14 cellular contexts compared by ENCODE assay signal in genomic region chr12:26062566-26062965, GRCh38.
DNase-seq lines count a peak whose midpoint lies in the region; ATAC-seq and TF ChIP-seq lines count a peak whose summit lies in the region.
"Had no signal": no experiment of that assay in that cellular context is flagged by ENCODE, and none has a peak within 500 bp of the region (broad histone marks: within the 10 kb centered on the region; RNA-seq: fewer than 3 reads in every experiment).

No MANE protein-coding gene starts in this region.

- no peaks in the 10 kb centered on the region for H3K79me2 ChIP-seq in mesendoderm (ENCODE audit: control insufficient read depth, insufficient read depth, low read length)

- no peak overlapping the region for H3K23ac ChIP-seq in mesendoderm (ENCODE audit: low read length)

- H3K27ac ChIP-seq in mesendoderm (ENCODE audit: low read depth, low read length): no peak overlapping the region
- H3K27ac ChIP-seq: C4-2B had no signal

- no peak overlapping the region for H2BK120ac ChIP-seq in mesendoderm (ENCODE audit: low read depth, low read length)

- no peak for TF ChIP-seq CTCF in cardiac fibroblast (IDR thresholded peaks at IDR 0.05; ENCODE audit: low read depth, low read length)

- H3K56ac ChIP-seq in mesendoderm (ENCODE audit: low read length): no peak overlapping the region

- no peak overlapping the region for H3K4ac ChIP-seq in mesendoderm (ENCODE audit: low read depth, low read length)

- WGBS in mesendoderm (ENCODE audit: extremely low coverage, insufficient coverage, low lambda C conversion rate): no CpG with 5 or more reads among the region's 4 CpGs

- DNase-seq in EH (ENCODE audit: low read depth): peak; percentile 76
- DNase-seq in MG63: peak; percentile 34
- DNase-seq in cardiac fibroblast (ENCODE audit: low read depth in 2 of 2): peak; percentile 43 to 72
- DNase-seq in mesendoderm: peak; percentile 55
- DNase-seq in activated CD4-positive, CD25-positive, alpha-beta regulatory T cell (lab: John Stamatoyannopoulos, UW): no peak
- DNase-seq in stimulated activated CD4-positive, alpha-beta T cell treated with anti-CD3 and anti-CD28 coated beads, Interleukin-2, amount 100 ng/mL, for 24 hours: no peak
- DNase-seq in NCI-H446 (lab: John Stamatoyannopoulos, UW): no peak
- DNase-seq: cerebellar nuclear complex, erythroblast, H7, NCI-H524 had no signal

- H2BK5ac ChIP-seq in mesendoderm (ENCODE audit: low read length): no peak overlapping the region

- H2BK15ac ChIP-seq in mesendoderm (replicated peaks; ENCODE audit: low read depth): no peak overlapping the region

- no peak overlapping the region for H3K9ac ChIP-seq in mesendoderm (ENCODE audit: low read length)

- peaks cover 2% of the 10 kb centered on the region for H3K4me1 ChIP-seq in mesendoderm (ENCODE audit: control insufficient read depth, low read depth, low read length)

- H3K9me3 ChIP-seq in MG63: no peaks in the 10 kb centered on the region

- no peaks in the 10 kb centered on the region for H3K36me3 ChIP-seq in MG63
- no peaks in the 10 kb centered on the region for H3K36me3 ChIP-seq in mesendoderm (ENCODE audit: control insufficient read depth, insufficient read depth, low read length)

- H3K4me3 ChIP-seq in MG63 (no peak overlapping the region), cardiac fibroblast (replicated peaks in 1 of 2; ENCODE audit: low read depth in 2 of 2, low read length in 2 of 2) (no peak overlapping the region), mesendoderm (ENCODE audit: low read length) (no peak overlapping the region)

- no peak overlapping the region for H4K8ac ChIP-seq in mesendoderm (ENCODE audit: low read depth, low read length)

- no peak overlapping the region for H2AK5ac ChIP-seq in mesendoderm (ENCODE audit: low read length)

- no peak overlapping the region for H3K4me2 ChIP-seq in mesendoderm (ENCODE audit: low read length)

- no peaks in the 10 kb centered on the region for H3K79me1 ChIP-seq in mesendoderm (ENCODE audit: low read length)

- H3K27me3 ChIP-seq in MG63: no peaks in the 10 kb centered on the region
- no peaks in the 10 kb centered on the region for H3K27me3 ChIP-seq in mesendoderm (ENCODE audit: insufficient read depth, low read length, poor library complexity)

- no peak overlapping the region for H3K18ac ChIP-seq in mesendoderm (ENCODE audit: low read length)

- no peak overlapping the region for H4K5ac ChIP-seq in mesendoderm (ENCODE audit: low read length)

- no peak for ATAC-seq in GM21515 (IDR thresholded peaks at IDR 0.05; ENCODE audit: unreplicated experiment)
- ATAC-seq: Right ventricle myocardium inferior had no signal

Comparison
In these comparisons a context has a peak if more than half of its experiments do, and no peak if none do; other contexts are left out.
1. DNase-seq: peak in EH (single experiment), MG63 (single experiment), cardiac fibroblast (2 of 2) and mesendoderm (single experiment); none in activated CD4-positive, CD25-positive, alpha-beta regulatory T cell (0 of 4), stimulated activated CD4-positive, alpha-beta T cell treated with anti-CD3 and anti-CD28 coated beads, Interleukin-2, amount 100 ng/mL, for 24 hours (0 of 2) and NCI-H446 (0 of 2).